Comparison of ENCODE assay signal across 24 cellular contexts in genomic region chr21:45537746-45538291, GRCh38. TPM values are rescaled to one million over a fixed set of nuclear protein-coding genes. Genes with fewer than 3 reads are reported as not detected.
DNase-seq lines count a peak whose midpoint lies in the region; ATAC-seq and TF ChIP-seq lines count a peak whose summit lies in the region.
"Had no signal": no experiment of that assay in that cellular context is flagged by ENCODE, and none has a peak within 500 bp of the region (broad histone marks: within the 10 kb centered on the region; RNA-seq: fewer than 3 reads in every experiment).

No MANE protein-coding gene starts in this region.

- TF ChIP-seq POLR2A in thyroid gland (IDR thresholded peaks at IDR 0.05) = no peak

- no peak overlapping the region for H3K27ac Mint-ChIP-seq in activated T-cell treated with anti-CD3 and anti-CD28 coated beads, Interleukin-2, amount 50 U/mL, for 24 hours
- H3K27ac Mint-ChIP-seq: activated T-helper 17 cell treated with anti-CD3 and anti-CD28 coated beads, Interleukin-2, amount 50 U/mL, for 72 hours; CD8-positive, alpha-beta memory T cell; stimulated activated naive CD8-positive, alpha-beta T cell treated with anti-CD3 and anti-CD28 coated beads, Interleukin-15, amount 100 ng/mL, for 72 hours had no signal

- H3K36me3 ChIP-seq in lower lobe of right lung = no peaks in the 10 kb centered on the region
- H3K36me3 ChIP-seq in thyroid gland = no peaks in the 10 kb centered on the region
- H3K36me3 ChIP-seq: brain microvascular endothelial cell, prostate gland had no signal

- H3K4me1 ChIP-seq in lower lobe of right lung = peaks cover 29% of the 10 kb centered on the region
- H3K4me1 ChIP-seq in thyroid gland = peaks cover 19 to 25% of the 10 kb centered on the region in 2 donors

- no peaks in the 10 kb centered on the region for H3K27me3 Mint-ChIP-seq in activated T-cell treated with anti-CD3 and anti-CD28 coated beads, Interleukin-2, amount 50 U/mL, for 24 hours
- H3K27me3 Mint-ChIP-seq: activated T-helper 17 cell treated with anti-CD3 and anti-CD28 coated beads, Interleukin-2, amount 50 U/mL, for 72 hours; CD8-positive, alpha-beta memory T cell; stimulated activated naive CD8-positive, alpha-beta T cell treated with anti-CD3 and anti-CD28 coated beads, Interleukin-15, amount 100 ng/mL, for 72 hours had no signal

- peak; percentile 19 for DNase-seq in activated T-cell treated with anti-CD3 and anti-CD28 coated beads, Interleukin-2, amount 50 U/mL, for 24 hours
- no peak for DNase-seq in activated T-cell treated with anti-CD3 and anti-CD28 coated beads, Interleukin-2, amount 50 U/mL, for 48 hours
- DNase-seq in cardiac septum (ENCODE audit: low spot score) (peak; percentile 44), lower lobe of right lung (peak; percentile 39), thyroid gland (peak; percentile 0 to 1), DMS 273 (lab: John Stamatoyannopoulos, UW; ENCODE audit: unreplicated experiment) (no peak), NCI-H2196 (lab: John Stamatoyannopoulos, UW; ENCODE audit: unreplicated experiment) (no peak)
- no peak for DNase-seq in stimulated activated naive CD4-positive, alpha-beta T cell (lab: John Stamatoyannopoulos, UW)
- DNase-seq: AML-193; brain microvascular endothelial cell; DMS53; GDM1; NCI-H1092; NCI-H187 treated with DMSO at 0.1 percent for 48 hours; NCI-H2227 treated with DMSO at 0.1 percent for 48 hours; NCI-H774; stimulated activated CD4-positive, alpha-beta T cell treated with anti-CD3 and anti-CD28 coated beads, Interleukin-4, amount 100 ng/mL, for 24 hours had no signal

- H3K9me3 ChIP-seq in lower lobe of right lung (no peaks in the 10 kb centered on the region), thyroid gland (no peaks in the 10 kb centered on the region)
- H3K9me3 ChIP-seq: mucosa of descending colon, prostate gland had no signal

- H3K4me3 ChIP-seq in lower lobe of right lung = no peak overlapping the region
- H3K4me3 ChIP-seq in thyroid gland (replicated peaks in 1 of 3) = no peak overlapping the region
- H3K4me3 ChIP-seq: mucosa of descending colon, prostate gland, smooth muscle cell had no signal

- TF ChIP-seq CTCF in lower lobe of right lung (IDR thresholded peaks at IDR 0.05) (no peak), thyroid gland (IDR thresholded peaks at IDR 0.05) (no peak)

- ATAC-seq in lower lobe of right lung = no peak
- ATAC-seq: activated T-helper 17 cell treated with anti-CD3 and anti-CD28 coated beads, Interleukin-2, amount 50 U/mL, for 72 hours; HCT116; mucosa of descending colon; stimulated activated naive CD8-positive, alpha-beta T cell treated with anti-CD3 and anti-CD28 coated beads, Interleukin-15, amount 100 ng/mL, for 72 hours had no signal

- no peak overlapping the region for H3K27ac ChIP-seq in lower lobe of right lung
- H3K27ac ChIP-seq in thyroid gland = no peak overlapping the region
- H3K27ac ChIP-seq: brain microvascular endothelial cell, prostate gland had no signal

- H3K36me3 Mint-ChIP-seq in activated T-cell treated with anti-CD3 and anti-CD28 coated beads, Interleukin-2, amount 50 U/mL, for 24 hours (ENCODE audit: low read depth) = peaks cover 73% of the 10 kb centered on the region

- no peaks in the 10 kb centered on the region for H3K9me3 Mint-ChIP-seq in activated T-cell treated with anti-CD3 and anti-CD28 coated beads, Interleukin-2, amount 50 U/mL, for 24 hours
- H3K9me3 Mint-ChIP-seq: activated T-helper 17 cell treated with anti-CD3 and anti-CD28 coated beads, Interleukin-2, amount 50 U/mL, for 72 hours; CD8-positive, alpha-beta memory T cell; stimulated activated naive CD8-positive, alpha-beta T cell treated with anti-CD3 and anti-CD28 coated beads, Interleukin-15, amount 100 ng/mL, for 72 hours had no signal

- no peaks in the 10 kb centered on the region for H3K27me3 ChIP-seq in lower lobe of right lung (ENCODE audit: low read depth)
- no peaks in the 10 kb centered on the region for H3K27me3 ChIP-seq in thyroid gland
- H3K27me3 ChIP-seq: brain microvascular endothelial cell had no signal

- 96 to 100% methylated on average over 3 to 23 of the region's 27 CpGs for WGBS in thyroid gland, 2 donors

- intact Hi-C loops in cardiac septum (cut with DNase I) (no loop called here), lower lobe of right lung (cut with DNase I) (no loop called here), thyroid gland (cut with DNase I) (no loop called here)

- H3K4me3 Mint-ChIP-seq in activated T-cell treated with anti-CD3 and anti-CD28 coated beads, Interleukin-2, amount 50 U/mL, for 24 hours = no peak overlapping the region
- H3K4me3 Mint-ChIP-seq: activated T-helper 17 cell treated with anti-CD3 and anti-CD28 coated beads, Interleukin-2, amount 50 U/mL, for 72 hours; stimulated activated naive CD8-positive, alpha-beta T cell treated with anti-CD3 and anti-CD28 coated beads, Interleukin-15, amount 100 ng/mL, for 72 hours had no signal

- H3K4me1 Mint-ChIP-seq in activated T-cell treated with anti-CD3 and anti-CD28 coated beads, Interleukin-2, amount 50 U/mL, for 24 hours (ENCODE audit: low read depth) = peaks cover 45% of the 10 kb centered on the region

RNA-seq across cellular contexts. Expression of gene SLC19A1, which starts 4.4 kb away (rescaled TPM):
- total RNA-seq in cardiac septum (2.7 TPM), lower lobe of right lung (50.7 TPM), thyroid gland (10 to 100 TPM in 3 of 4 donors, 1 to 10 TPM in 1; 7.6 to 15.5 (median 12.2) TPM)

Comparison
In these comparisons a context has a peak if more than half of its experiments do, and no peak if none do; other contexts are left out.
1. DNase-seq: peak in activated T-cell treated with anti-CD3 and anti-CD28 coated beads, Interleukin-2, amount 50 U/mL, for 24 hours (single experiment), cardiac septum (single experiment), lower lobe of right lung (single experiment) and thyroid gland (2 of 2); none in activated T-cell treated with anti-CD3 and anti-CD28 coated beads, Interleukin-2, amount 50 U/mL, for 48 hours (0 of 2), DMS 273 (single experiment), stimulated activated naive CD4-positive, alpha-beta T cell (0 of 6) and NCI-H2196 (single experiment).